In the genomic region with DNA sequence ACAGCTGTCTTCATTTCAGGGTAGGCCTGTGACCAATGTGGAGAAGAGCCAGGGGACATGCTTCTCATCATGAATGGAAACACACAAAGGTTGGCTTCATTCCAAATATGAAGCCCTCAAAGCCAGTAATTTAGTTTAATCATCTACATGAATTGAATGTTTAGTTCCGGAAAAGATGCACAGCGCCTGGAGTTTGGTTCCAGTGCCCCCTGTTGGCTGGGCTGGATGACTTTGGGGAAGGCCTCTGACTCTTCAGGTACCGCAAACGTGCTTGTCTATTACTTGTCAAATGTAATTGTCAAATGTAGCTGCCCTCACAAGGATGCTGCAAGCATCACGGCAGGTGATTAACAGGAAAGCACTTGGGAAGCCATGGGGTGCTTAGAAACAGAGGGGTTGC, we compare ENCODE assay signal across 9 cellular contexts.
A peak's percentile ranks its signal among the peaks of the same experiment; 100 is the strongest.
DNase-seq lines count a peak whose midpoint lies in the region; ATAC-seq and TF ChIP-seq lines count a peak whose summit lies in the region.
"Had no signal": no experiment of that assay in that cellular context is flagged by ENCODE, and none has a peak within 500 bp of the region (broad histone marks: within the 10 kb centered on the region; RNA-seq: fewer than 3 reads in every experiment).

No MANE protein-coding gene starts in this region.

- no peak overlapping the region for H2BK12ac ChIP-seq in mesenchymal stem cell (ENCODE audit: low read length in 2 of 2)

- H3K4ac ChIP-seq in mesenchymal stem cell (ENCODE audit: low read depth in 1 of 2, low read length in 2 of 2), result no peak overlapping the region

- H2AK5ac ChIP-seq in mesenchymal stem cell (ENCODE audit: low read length, severe bottlenecking), result no peak overlapping the region

- no peaks in the 10 kb centered on the region for H3K4me1 ChIP-seq in mesenchymal stem cell (ENCODE audit: control insufficient read depth, insufficient read depth, low read depth, low read length)

- no peak overlapping the region for H3K4me2 ChIP-seq in mesenchymal stem cell (ENCODE audit: low read length, poor library complexity, severe bottlenecking)

- H2BK15ac ChIP-seq in mesenchymal stem cell (ENCODE audit: low read depth, poor library complexity, severe bottlenecking), result no peak overlapping the region

- H3K36me3 ChIP-seq in mesenchymal stem cell (ENCODE audit: control insufficient read depth in 1 of 2, insufficient read depth in 2 of 2, low read depth in 1 of 2, low read length in 2 of 2), result no peaks in the 10 kb centered on the region

- peak; percentile 62 for TF ChIP-seq CTCF in GM12864 (IDR thresholded peaks at IDR 0.05; ENCODE audit: low read depth, low read length, missing control alignments)
- no peak for TF ChIP-seq CTCF in omental fat pad (IDR thresholded peaks at IDR 0.05)

- no peaks in the 10 kb centered on the region for H3K9me3 ChIP-seq in mesenchymal stem cell (ENCODE audit: control insufficient read depth, low read length)

- ATAC-seq in left lobe of liver (peak; percentile 23), GM21381 (IDR thresholded peaks at IDR 0.05; ENCODE audit: unreplicated experiment) (no peak), omental fat pad (ENCODE audit: low FRiP score) (no peak)

- no peak overlapping the region for H3K18ac ChIP-seq in mesenchymal stem cell (ENCODE audit: low read depth in 1 of 2, low read length in 2 of 2)

- H3K23ac ChIP-seq in mesenchymal stem cell (ENCODE audit: low read length in 2 of 2), result no peak overlapping the region

- no peak overlapping the region for H4K91ac ChIP-seq in mesenchymal stem cell (ENCODE audit: low read length)

- no peak overlapping the region for H2BK120ac ChIP-seq in mesenchymal stem cell (ENCODE audit: low read depth, low read length)

- H3K4me3 ChIP-seq in GM12864 (ENCODE audit: low read depth, low read length) (no peak overlapping the region), mesenchymal stem cell (ENCODE audit: insufficient read depth in 1 of 2, low read depth in 1 of 2, low read length in 2 of 2) (no peak overlapping the region)

- 64% methylated on average over 5 of the region's 5 CpGs for WGBS in mesenchymal stem cell

- no peak for DNase-seq in GM12864 (ENCODE audit: low read depth)
- DNase-seq in Kasumi-1 (lab: John Stamatoyannopoulos, UW), result peak; percentile 63 to 70
- DNase-seq in UCSD-AML1 (lab: John Stamatoyannopoulos, UW; ENCODE audit: unreplicated experiment), result peak; percentile 63
- DNase-seq in left lobe of liver (ENCODE audit: low spot score), result no peak
- DNase-seq in mesenchymal stem cell, result no peak
- no peak for DNase-seq in hippocampal formation (lab: John Stamatoyannopoulos, UW)
- no peak for DNase-seq in omental fat pad (ENCODE audit: low spot score)

- H3K27ac ChIP-seq in mesenchymal stem cell (ENCODE audit: low read length, poor library complexity, severe bottlenecking), result no peak overlapping the region
- H3K27ac ChIP-seq: VCaP had no signal

- H3K27me3 ChIP-seq in mesenchymal stem cell (ENCODE audit: control insufficient read depth in 1 of 2, insufficient read depth in 1 of 2, low read length in 2 of 2), result peaks cover 0 to 20% of the 10 kb centered on the region in 2 experiments

- no peak overlapping the region for H4K8ac ChIP-seq in mesenchymal stem cell (ENCODE audit: low read length)

- no peak overlapping the region for H2AFZ ChIP-seq in mesenchymal stem cell (ENCODE audit: low read depth, low read length)

- no peak overlapping the region for H3K14ac ChIP-seq in mesenchymal stem cell (ENCODE audit: low read length in 2 of 2)

- H2BK5ac ChIP-seq in mesenchymal stem cell (ENCODE audit: low read depth, low read length, poor library complexity, severe bottlenecking), result no peak overlapping the region

- H3K79me1 ChIP-seq in mesenchymal stem cell (replicated peaks; ENCODE audit: low read length, poor library complexity, severe bottlenecking), result no peaks in the 10 kb centered on the region

- no peak overlapping the region for H3K9ac ChIP-seq in mesenchymal stem cell (ENCODE audit: low read length)

Comparison
In these comparisons a context has a peak if more than half of its experiments do, and no peak if none do; other contexts are left out.
1. DNase-seq: peak in Kasumi-1 (2 of 2) and UCSD-AML1 (single experiment); none in GM12864 (single experiment), left lobe of liver (single experiment), mesenchymal stem cell (single experiment), hippocampal formation (0 of 2) and omental fat pad (single experiment).